1 cellular context compared by ENCODE assay signal in the genomic region with DNA sequence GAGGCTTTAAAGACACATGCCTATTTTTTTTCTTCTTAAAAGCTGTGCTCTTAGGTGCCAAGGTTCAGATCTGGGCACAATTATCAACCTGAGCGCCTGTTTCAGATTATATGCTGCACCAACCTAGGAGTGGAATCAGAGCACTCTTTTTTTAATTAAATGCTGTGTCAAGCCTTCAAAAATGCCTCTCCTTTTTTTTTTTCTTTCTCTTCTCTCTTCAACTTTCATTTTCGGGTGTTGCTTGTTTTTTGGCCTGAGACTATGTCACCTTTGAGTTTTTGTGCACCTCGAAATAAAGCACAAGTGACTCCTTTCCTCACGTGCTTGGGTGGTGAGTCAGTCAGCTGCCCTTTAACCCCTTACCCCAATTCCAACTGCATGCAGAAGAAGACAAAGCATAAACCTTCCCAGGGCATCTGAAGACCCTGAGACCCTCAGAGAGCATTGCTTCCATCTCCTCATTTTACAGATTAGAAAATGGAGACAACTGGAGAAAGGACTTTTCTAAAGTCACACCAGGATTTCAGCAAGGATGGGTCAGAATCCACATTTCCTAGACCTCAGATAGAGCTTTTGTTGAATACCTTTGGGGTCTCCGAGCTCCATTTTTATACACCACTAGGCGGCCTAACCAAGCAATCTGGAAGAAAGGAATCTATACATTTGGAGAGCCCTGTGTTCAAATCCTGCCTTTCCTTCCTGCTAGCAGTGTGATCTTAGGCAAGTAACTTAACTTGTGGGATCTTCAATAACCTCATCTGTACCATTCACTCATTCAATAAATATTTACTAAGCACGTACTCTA.
TF ChIP-seq lines count a peak whose summit lies in the region.

No MANE protein-coding gene starts in this region.

TF ChIP-seq in IMR-90, 13 proteins besides CTCF, POLR2A, EP300 and RAD21 (continued from another document):
- TF ChIP-seq, protein P1, sequence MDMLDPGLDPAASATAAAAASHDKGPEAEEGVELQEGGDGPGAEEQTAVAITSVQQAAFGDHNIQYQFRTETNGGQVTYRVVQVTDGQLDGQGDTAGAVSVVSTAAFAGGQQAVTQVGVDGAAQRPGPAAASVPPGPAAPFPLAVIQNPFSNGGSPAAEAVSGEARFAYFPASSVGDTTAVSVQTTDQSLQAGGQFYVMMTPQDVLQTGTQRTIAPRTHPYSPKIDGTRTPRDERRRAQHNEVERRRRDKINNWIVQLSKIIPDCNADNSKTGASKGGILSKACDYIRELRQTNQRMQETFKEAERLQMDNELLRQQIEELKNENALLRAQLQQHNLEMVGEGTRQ (IDR thresholded peaks at IDR 0.05; ENCODE audit: low read depth, low read length), result peak; percentile 54
- peak; percentile 88 for TF ChIP-seq BHLHE40 (IDR thresholded peaks at IDR 0.05; ENCODE audit: low read depth, low read length)
- no peak for TF ChIP-seq MXI1 (IDR thresholded peaks at IDR 0.05; ENCODE audit: borderline replicate concordance, low read depth, low read length)
- no peak for TF ChIP-seq NFE2L2 (IDR thresholded peaks at IDR 0.05; ENCODE audit: low read depth, low read length)
- no peak for TF ChIP-seq MAFK (IDR thresholded peaks at IDR 0.05; ENCODE audit: low read depth, low read length)
